Comparison of ENCODE assay signal across 19 cellular contexts in the genomic region with DNA sequence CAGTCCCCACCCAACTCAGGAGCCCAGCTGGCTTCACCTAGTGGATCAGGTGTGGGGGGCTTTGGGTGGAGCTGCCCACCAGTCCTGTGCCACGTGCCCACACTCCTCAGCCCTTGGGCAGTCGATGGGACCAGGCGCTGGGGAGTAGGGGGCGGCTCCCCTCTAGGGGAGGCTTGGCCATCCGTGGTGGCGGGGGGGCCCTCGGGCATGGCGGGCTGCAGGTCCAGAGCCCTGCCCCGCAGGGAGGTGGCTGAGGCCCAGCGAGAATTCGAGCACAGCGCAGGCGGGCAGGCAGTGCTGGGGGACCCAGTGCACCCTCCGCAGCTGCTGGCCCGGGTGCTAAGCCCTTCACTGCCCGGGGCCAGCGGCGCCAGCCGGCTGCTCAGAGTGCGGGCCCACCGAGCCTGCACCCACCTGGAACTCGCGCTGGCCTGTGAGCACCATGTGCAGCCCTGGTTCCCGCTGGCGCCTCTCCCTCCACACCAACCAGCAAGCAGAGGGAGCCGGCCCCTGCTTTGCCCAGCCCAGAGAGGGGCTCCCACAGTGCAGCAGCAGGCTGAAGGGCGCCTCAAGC. TPM values are rescaled to one million over a fixed set of nuclear protein-coding genes. Genes with fewer than 3 reads are reported as not detected.
DNase-seq lines count a peak whose midpoint lies in the region; ATAC-seq and TF ChIP-seq lines count a peak whose summit lies in the region.
"Had no signal": no experiment of that assay in that cellular context is flagged by ENCODE, and none has a peak within 500 bp of the region (broad histone marks: within the 10 kb centered on the region; RNA-seq: fewer than 3 reads in every experiment).

No MANE protein-coding gene starts in this region.

- H3K4me1 ChIP-seq in gastroesophageal sphincter (no peaks in the 10 kb centered on the region), neuronal stem cell (ENCODE audit: control insufficient read depth in 2 of 2, insufficient read depth in 1 of 2, low read depth in 1 of 2, low read length in 2 of 2) (no peaks in the 10 kb centered on the region), upper lobe of right lung (no peaks in the 10 kb centered on the region)
- H3K4me1 ChIP-seq: Caco-2 had no signal

- H2AK5ac ChIP-seq in neuronal stem cell (ENCODE audit: low read depth, low read length): no peak overlapping the region

- H3K36me3 ChIP-seq in gastroesophageal sphincter (no peaks in the 10 kb centered on the region), neuronal stem cell (replicated peaks in 1 of 2; ENCODE audit: control insufficient read depth in 2 of 2, insufficient read depth in 2 of 2, low read length in 2 of 2) (no peaks in the 10 kb centered on the region), upper lobe of right lung (no peaks in the 10 kb centered on the region)
- H3K36me3 ChIP-seq: BLaER1 had no signal

- H3K14ac ChIP-seq in neuronal stem cell (ENCODE audit: low read length): peak overlapping the region; percentile 5

- no peak overlapping the region for H4K91ac ChIP-seq in neuronal stem cell (ENCODE audit: low read depth, low read length, poor library complexity)

- no peak overlapping the region for H3K9ac ChIP-seq in neuronal stem cell (ENCODE audit: low read depth, low read length, poor library complexity)
- H3K9ac ChIP-seq: BLaER1, GM23248 had no signal

- intact Hi-C loops in upper lobe of right lung (cut with DNase I): no loop called here

- ATAC-seq in gastroesophageal sphincter (peak; percentile 19), upper lobe of right lung (peak; percentile 26), GM19328 (IDR thresholded peaks at IDR 0.05; ENCODE audit: unreplicated experiment) (no peak), HG03025 (IDR thresholded peaks at IDR 0.05; ENCODE audit: low FRiP score, unreplicated experiment) (no peak), GM19351 (IDR thresholded peaks at IDR 0.05; ENCODE audit: unreplicated experiment) (no peak)
- ATAC-seq: CD8-positive, alpha-beta T cell had no signal

- DNase-seq in activated gamma-delta T cell (lab: John Stamatoyannopoulos, UW) (peak; percentile 9), activated gamma-delta T cell treated with Interleukin-2 at 50 U/mL for 16 hours (no peak), neuronal stem cell (ENCODE audit: low spot score) (no peak), upper lobe of right lung (no peak)
- DNase-seq: Caco-2; CD4-positive, CD25-positive, alpha-beta regulatory T cell; CD8-positive, alpha-beta T cell; DMS153; DND-41; GM23248; H7; HCEC 1CT had no signal

- H4K8ac ChIP-seq in neuronal stem cell (ENCODE audit: low read depth, low read length): no peak overlapping the region

- no peak overlapping the region for H3K23ac ChIP-seq in neuronal stem cell (ENCODE audit: low read depth, low read length, poor library complexity)

- no peak for TF ChIP-seq POLR2A in gastroesophageal sphincter (IDR thresholded peaks at IDR 0.05)

- H3K9me3 ChIP-seq in gastroesophageal sphincter: peaks cover 0 to 7% (median 0%) of the 10 kb centered on the region in 3 donors
- H3K9me3 ChIP-seq in neuronal stem cell (replicated peaks in 1 of 2; ENCODE audit: control insufficient read depth in 2 of 2, insufficient read depth in 1 of 2, low read depth in 1 of 2, low read length in 2 of 2): peaks cover 0 to 4% of the 10 kb centered on the region in 2 donors
- no peaks in the 10 kb centered on the region for H3K9me3 ChIP-seq in upper lobe of right lung
- H3K9me3 ChIP-seq: Caco-2 had no signal

- H3K27ac ChIP-seq in gastroesophageal sphincter (no peak overlapping the region), neuronal stem cell (replicated peaks; ENCODE audit: low read length) (no peak overlapping the region), upper lobe of right lung (no peak overlapping the region)
- H3K27ac ChIP-seq: 22Rv1, BLaER1, C4-2B, GM23248 had no signal

- no peak overlapping the region for H3K4ac ChIP-seq in neuronal stem cell (ENCODE audit: low read length)

- peaks cover 31% of the 10 kb centered on the region for H3K27me3 ChIP-seq in gastroesophageal sphincter
- H3K27me3 ChIP-seq in neuronal stem cell (ENCODE audit: control insufficient read depth in 3 of 3, insufficient read depth in 3 of 3, low read depth in 1 of 3, low read length in 3 of 3): peaks cover 0 to 4% (median 0%) of the 10 kb centered on the region in 3 experiments
- H3K27me3 ChIP-seq in upper lobe of right lung: peaks cover 7% of the 10 kb centered on the region
- H3K27me3 ChIP-seq: BLaER1 had no signal

- H2BK12ac ChIP-seq in neuronal stem cell (ENCODE audit: low read length): no peak overlapping the region

- WGBS in gastroesophageal sphincter (ENCODE audit: low coverage in 1 of 2), 2 donors: no CpG with 5 or more reads among the region's 27 CpGs
- WGBS in neuronal stem cell (ENCODE audit: extremely low coverage in 2 of 2, insufficient read length in 2 of 2, insufficient replicate concordance in 1 of 2), 2 donors: no CpG with 5 or more reads among the region's 27 CpGs

- H2BK120ac ChIP-seq in neuronal stem cell (ENCODE audit: low read depth, low read length): no peak overlapping the region

- no peak overlapping the region for H3K4me2 ChIP-seq in neuronal stem cell (ENCODE audit: insufficient read depth, low read length, poor library complexity, severe bottlenecking)
- H3K4me2 ChIP-seq: BLaER1 had no signal

- peaks cover 3% of the 10 kb centered on the region for H3K79me1 ChIP-seq in neuronal stem cell (ENCODE audit: low read depth, low read length)

- H2AFZ ChIP-seq in neuronal stem cell (ENCODE audit: low read length): no peak overlapping the region
- H2AFZ ChIP-seq: GM23248 had no signal

- no peak overlapping the region for H2BK5ac ChIP-seq in neuronal stem cell (ENCODE audit: low read length)

- H3K4me3 ChIP-seq in gastroesophageal sphincter (no peak overlapping the region), neuronal stem cell (ENCODE audit: low read length in 2 of 2) (no peak overlapping the region), upper lobe of right lung (no peak overlapping the region)
- H3K4me3 ChIP-seq: BLaER1, GM23248 had no signal

- H3K18ac ChIP-seq in neuronal stem cell (ENCODE audit: low read length): peak overlapping the region; percentile 23

- no peak for TF ChIP-seq EP300 in gastroesophageal sphincter (IDR thresholded peaks at IDR 0.05)

- H2BK15ac ChIP-seq in neuronal stem cell (ENCODE audit: low read length): no peak overlapping the region

- TF ChIP-seq CTCF in gastroesophageal sphincter (IDR thresholded peaks at IDR 0.05) (no peak), upper lobe of right lung (IDR thresholded peaks at IDR 0.05) (no peak)

RNA-seq across cellular contexts. Expression of gene ASNS, which starts 29.3 kb away (rescaled TPM):
- total RNA-seq in gastroesophageal sphincter (10 to 100 TPM; 12.9 to 26.0 (median 19.0) TPM), upper lobe of right lung (15.7 TPM)
- 31.8 TPM for polyA plus RNA-seq in neuronal stem cell (2013, experiment 1 of 2)
- 30.5 TPM for polyA plus RNA-seq in neuronal stem cell (2013, experiment 2 of 2)

Comparison
In these comparisons a context has a peak if more than half of its experiments do, and no peak if none do; other contexts are left out.
1. ATAC-seq: peak in gastroesophageal sphincter (single experiment) and upper lobe of right lung (single experiment); none in GM19328 (single experiment), HG03025 (single experiment) and GM19351 (single experiment).